In genomic region chr21:25283720-25284119, GRCh38 we compare ENCODE assay signal across 12 cellular contexts.
A peak's percentile ranks its signal among the peaks of the same experiment; 100 is the strongest.
DNase-seq lines count a peak whose midpoint lies in the region; ATAC-seq, FAIRE-seq and TF ChIP-seq lines count a peak whose summit lies in the region.
"Had no signal": no experiment of that assay in that cellular context is flagged by ENCODE, and none has a peak within 500 bp of the region (broad histone marks: within the 10 kb centered on the region; RNA-seq: fewer than 3 reads in every experiment).

No MANE protein-coding gene starts in this region.

- H3K27ac ChIP-seq in GM12878 (ENCODE audit: control insufficient read depth, insufficient read depth), result no peak overlapping the region
- H3K27ac ChIP-seq: BLaER1 treated with 17β-estradiol and CSF1 and Interleukin-3, amounts not matched to agents 10 nM and 100 nM; parathyroid adenoma had no signal

- POLR2A ChIA-PET in GM12878 (lab: Charles Lee), result no interaction called here

- H3K27me3 ChIP-seq in GM12878 (replicated peaks in 1 of 2; ENCODE audit: control insufficient read depth in 2 of 2, insufficient read depth in 2 of 2, low read length in 1 of 2), result no peaks in the 10 kb centered on the region
- H3K27me3 ChIP-seq: BLaER1 treated with 17β-estradiol and CSF1 and Interleukin-3, amounts not matched to agents 10 nM and 100 nM had no signal

- H3K4me3 ChIP-seq in GM12878, result no peak overlapping the region
- H3K4me3 ChIP-seq: BLaER1 treated with 17β-estradiol and CSF1 and Interleukin-3, amounts not matched to agents 10 nM and 100 nM; K562 had no signal

- no peaks in the 10 kb centered on the region; the same call in 2 of the 3 replicates for H3K9me3 ChIP-seq in GM12878 (replicated peaks; ENCODE audit: control insufficient read depth, insufficient read depth, low read length)
- H3K9me3 ChIP-seq: BLaER1 treated with 17β-estradiol and CSF1 and Interleukin-3, amounts not matched to agents 10 nM and 100 nM had no signal

- no peak overlapping the region; the same call in 1 of the 2 replicates for H2AFZ ChIP-seq in GM12878 (ENCODE audit: control insufficient read depth, low read depth, low read length)
- H2AFZ ChIP-seq: parathyroid adenoma had no signal

- no peaks in the 10 kb centered on the region for H4K20me1 ChIP-seq in GM12878 (ENCODE audit: control insufficient read depth, insufficient read depth)
- H4K20me1 ChIP-seq: BLaER1 treated with 17β-estradiol and CSF1 and Interleukin-3, amounts not matched to agents 10 nM and 100 nM had no signal

- ATAC-seq in GM12878, result peak; percentile 76
- ATAC-seq in HG03135 (IDR thresholded peaks at IDR 0.05; ENCODE audit: unreplicated experiment), result no peak
- ATAC-seq in HG03159 (IDR thresholded peaks at IDR 0.05; ENCODE audit: unreplicated experiment), result no peak
- ATAC-seq: K562 had no signal

- RAD21 ChIA-PET in GM12878 (lab: Charles Lee; ENCODE audit: unreplicated experiment), result interaction anchor here (0.9 to 3.4 kb wide), 7 partner anchors 18 to 136 kb away, joined by 3 to 23 read pairs (median 4); no protein-coding TSS in a partner anchor

- 38% methylated on average over 6 of the region's 6 CpGs for WGBS in GM12878 (ENCODE audit: insufficient coverage, insufficient replicate concordance, low lambda C conversion rate, missing lambda C conversion rate)

- TF ChIP-seq POLR2A in GM12878 (IDR thresholded peaks at IDR 0.05; ENCODE audit: low read depth, low read length), result no peak

- no peak overlapping the region for H3K4me3 Mint-ChIP-seq in osteocyte (ENCODE audit: unreplicated experiment)
- H3K4me3 Mint-ChIP-seq: activated naive CD8-positive, alpha-beta T cell treated with anti-CD3 and anti-CD28 coated beads for 36 hours had no signal

- in situ Hi-C loops in KBM-7 (cut with MboI; ENCODE audit: low pct_unique_long_range_greater_than_20kb, low sequenced_read_pairs), result no loop called here
- in situ Hi-C loops in GM12878 (cut with MboI), result no loop called here

- no peak for TF ChIP-seq EP300 in GM12878 (IDR thresholded peaks at IDR 0.05; ENCODE audit: borderline replicate concordance in 1 of 2, control insufficient read depth in 1 of 2, low read depth in 2 of 2, low read length in 2 of 2)

- TF ChIP-seq CTCF in GM12878 (IDR thresholded peaks at IDR 0.05 in 2 of 3, conservative IDR thresholded peaks at IDR 0.05 in 1 of 3; ENCODE audit: control insufficient read depth in 2 of 3, extremely low read depth in 1 of 3, insufficient read depth in 1 of 3, low read depth in 3 of 3, low read length in 3 of 3) (peak; percentile 34 to 42 (median 35); a peak in 5 of 6 replicates), osteocyte (IDR thresholded peaks at IDR 0.05) (peak; percentile 56)

- H3K27me3 Mint-ChIP-seq in osteocyte (ENCODE audit: unreplicated experiment), result peaks cover 16% of the 10 kb centered on the region

- H3K9ac ChIP-seq in GM12878 (ENCODE audit: control insufficient read depth, insufficient read depth, low read length), result no peak overlapping the region
- H3K9ac ChIP-seq: BLaER1 treated with 17β-estradiol and CSF1 and Interleukin-3, amounts not matched to agents 10 nM and 100 nM; parathyroid adenoma had no signal

- no peaks in the 10 kb centered on the region for H3K79me2 ChIP-seq in GM12878 (ENCODE audit: control insufficient read depth, insufficient read depth, low read length)
- H3K79me2 ChIP-seq: parathyroid adenoma had no signal

- TF ChIP-seq RAD21 in GM12878 (IDR thresholded peaks at IDR 0.05; ENCODE audit: insufficient read depth, low read depth, low read length), result peak; percentile 60

- no peaks in the 10 kb centered on the region for H3K36me3 Mint-ChIP-seq in osteocyte (ENCODE audit: unreplicated experiment)
- H3K36me3 Mint-ChIP-seq: activated naive CD8-positive, alpha-beta T cell treated with anti-CD3 and anti-CD28 coated beads for 36 hours had no signal

- H3K4me1 Mint-ChIP-seq in osteocyte (ENCODE audit: unreplicated experiment), result no peaks in the 10 kb centered on the region
- H3K4me1 Mint-ChIP-seq: activated naive CD8-positive, alpha-beta T cell treated with anti-CD3 and anti-CD28 coated beads for 36 hours had no signal

- no TSS peak for BruUV-seq in GM12878 (replicated peaks; lab: Mats Ljungman, UMichigan)

- DNase-seq in NCI-H2029 (lab: John Stamatoyannopoulos, UW) (peak; percentile 3), NCI-H2029 treated with DMSO at 0.1 percent for 48 hours (lab: John Stamatoyannopoulos, UW) (no peak), KBM-7 (peak; percentile 48), GM12878 (ENCODE audit: low read depth, low spot score) (no peak), osteocyte (ENCODE audit: extremely low spot score, unreplicated experiment) (no peak)
- DNase-seq in activated CD4-positive, alpha-beta T cell treated with anti-CD3 and anti-CD28 coated beads for 48 hours, result no peak
- DNase-seq: activated naive CD8-positive, alpha-beta T cell treated with anti-CD3 and anti-CD28 coated beads for 36 hours had no signal

- CTCF ChIA-PET in GM12878 (lab: Yijun Ruan, JAX), result interaction anchor here (0.6 to 5.1 kb wide), 25 partner anchors 11 to 902 kb away, joined by 3 to 72 read pairs (median 4); no protein-coding TSS in a partner anchor

- no peak overlapping the region; the same call in 1 of the 2 replicates for H3K4me2 ChIP-seq in GM12878 (ENCODE audit: control insufficient read depth, insufficient read depth)
- H3K4me2 ChIP-seq: BLaER1 treated with 17β-estradiol and CSF1 and Interleukin-3, amounts not matched to agents 10 nM and 100 nM had no signal

- H3K9me3 Mint-ChIP-seq in osteocyte (ENCODE audit: unreplicated experiment), result no peaks in the 10 kb centered on the region
- H3K9me3 Mint-ChIP-seq: activated naive CD8-positive, alpha-beta T cell treated with anti-CD3 and anti-CD28 coated beads for 36 hours had no signal

- intact Hi-C loops in GM12878 (cut with micrococcal nuclease; ENCODE audit: unreplicated experiment), result loop anchor here (5.0 kb wide), 1 partner anchor 104 kb away; no protein-coding TSS in a partner anchor

- FAIRE-seq in GM12878 (lab: Jason Lieb, UNC), result peak; percentile 83
- FAIRE-seq: K562 had no signal

- SMC1A ChIA-PET in GM12878 (lab: Charles Lee; ENCODE audit: uncharacterized antibody, unreplicated experiment), result interaction anchor here (0.7 to 3.0 kb wide), 18 partner anchors 8 to 429 kb away, joined by 3 to 23 read pairs (median 4); no protein-coding TSS in a partner anchor

- H3K4me1 ChIP-seq in GM12878 (ENCODE audit: control insufficient read depth, insufficient read depth, low read length), result no peaks in the 10 kb centered on the region
- H3K4me1 ChIP-seq: BLaER1 treated with 17β-estradiol and CSF1 and Interleukin-3, amounts not matched to agents 10 nM and 100 nM; parathyroid adenoma had no signal

- no peak overlapping the region for H3K27ac Mint-ChIP-seq in osteocyte (ENCODE audit: unreplicated experiment)
- H3K27ac Mint-ChIP-seq: activated naive CD8-positive, alpha-beta T cell treated with anti-CD3 and anti-CD28 coated beads for 36 hours had no signal

- H3K36me3 ChIP-seq in GM12878 (ENCODE audit: control insufficient read depth in 2 of 2, insufficient read depth in 2 of 2, low read length in 1 of 2), result no peaks in the 10 kb centered on the region
- H3K36me3 ChIP-seq: BLaER1 treated with 17β-estradiol and CSF1 and Interleukin-3, amounts not matched to agents 10 nM and 100 nM had no signal

TF ChIP-seq in GM12878, 131 proteins besides CTCF, POLR2A, EP300 and RAD21:
- peak; percentile 30; the same call in 1 of the 2 replicates for TF ChIP-seq SMC3 (IDR thresholded peaks at IDR 0.05; ENCODE audit: borderline replicate concordance, low read length)
- TF ChIP-seq, protein P1, sequence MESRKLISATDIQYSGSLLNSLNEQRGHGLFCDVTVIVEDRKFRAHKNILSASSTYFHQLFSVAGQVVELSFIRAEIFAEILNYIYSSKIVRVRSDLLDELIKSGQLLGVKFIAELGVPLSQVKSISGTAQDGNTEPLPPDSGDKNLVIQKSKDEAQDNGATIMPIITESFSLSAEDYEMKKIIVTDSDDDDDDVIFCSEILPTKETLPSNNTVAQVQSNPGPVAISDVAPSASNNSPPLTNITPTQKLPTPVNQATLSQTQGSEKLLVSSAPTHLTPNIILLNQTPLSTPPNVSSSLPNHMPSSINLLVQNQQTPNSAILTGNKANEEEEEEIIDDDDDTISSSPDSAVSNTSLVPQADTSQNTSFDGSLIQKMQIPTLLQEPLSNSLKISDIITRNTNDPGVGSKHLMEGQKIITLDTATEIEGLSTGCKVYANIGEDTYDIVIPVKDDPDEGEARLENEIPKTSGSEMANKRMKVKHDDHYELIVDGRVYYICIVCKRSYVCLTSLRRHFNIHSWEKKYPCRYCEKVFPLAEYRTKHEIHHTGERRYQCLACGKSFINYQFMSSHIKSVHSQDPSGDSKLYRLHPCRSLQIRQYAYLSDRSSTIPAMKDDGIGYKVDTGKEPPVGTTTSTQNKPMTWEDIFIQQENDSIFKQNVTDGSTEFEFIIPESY (IDR thresholded peaks at IDR 0.05), result no peak
- no peak for TF ChIP-seq NR2F1 (conservative IDR thresholded peaks at IDR 0.05)

Comparison
In these comparisons a context has a peak if more than half of its experiments do, and no peak if none do; other contexts are left out.
1. DNase-seq: peak in NCI-H2029 (single experiment) and KBM-7 (single experiment); none in NCI-H2029 treated with DMSO at 0.1 percent for 48 hours (single experiment), GM12878 (single experiment), osteocyte (single experiment) and activated CD4-positive, alpha-beta T cell treated with anti-CD3 and anti-CD28 coated beads for 48 hours (single experiment).